Comparison of ENCODE assay signal across 26 cellular contexts in the genomic region with DNA sequence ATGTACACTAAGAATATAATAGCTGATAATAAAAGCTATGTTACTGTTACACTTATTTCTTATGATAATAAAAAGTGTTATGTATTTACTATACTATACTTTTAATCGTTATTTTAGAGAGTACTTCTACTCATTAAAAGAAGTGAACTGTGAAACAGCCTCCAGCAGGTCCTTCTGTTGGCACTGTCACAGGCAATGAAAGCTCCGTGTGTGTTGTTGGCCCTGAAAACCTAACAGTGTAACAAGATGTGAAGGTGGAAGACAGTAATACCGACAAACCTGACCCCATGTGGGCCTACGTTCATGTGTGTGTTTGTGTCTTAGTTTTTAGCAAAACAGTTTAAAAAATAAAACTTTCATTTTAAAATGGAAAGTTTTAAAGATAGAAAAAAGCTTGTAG.
"Had no signal": no experiment of that assay in that cellular context is flagged by ENCODE, and none has a peak within 500 bp of the region (broad histone marks: within the 10 kb centered on the region; RNA-seq: fewer than 3 reads in every experiment).

No MANE protein-coding gene starts in this region.

- H3K9me3 ChIP-seq: left lung, lower lobe of right lung, right atrium auricular region, right lobe of liver, suprapubic skin, thoracic aorta, tibial artery, upper lobe of right lung, uterus had no signal

- H3K27ac Mint-ChIP-seq: stimulated activated memory B cell treated with anti-CD40 and anti-IgM and Interleukin-4, amounts not matched to agents 10 μg/mL and 1 μg/mL and 100 μg/mL, for 72 hours had no signal

- H3K9me3 Mint-ChIP-seq: immature natural killer cell; naive thymus-derived CD8-positive, alpha-beta T cell; stimulated activated memory B cell treated with anti-CD40 and anti-IgM and Interleukin-4, amounts not matched to agents 10 μg/mL and 1 μg/mL and 100 μg/mL, for 72 hours had no signal

- H3K4me3 ChIP-seq: left lung, lower lobe of right lung, right atrium auricular region, right lobe of liver, smooth muscle cell, suprapubic skin, thoracic aorta, tibial artery, upper lobe of right lung, uterus had no signal

- H3K27me3 Mint-ChIP-seq: naive thymus-derived CD8-positive, alpha-beta T cell; stimulated activated memory B cell treated with anti-CD40 and anti-IgM and Interleukin-4, amounts not matched to agents 10 μg/mL and 1 μg/mL and 100 μg/mL, for 72 hours had no signal

- H3K27ac ChIP-seq: left lung, lower lobe of right lung, parathyroid adenoma, right atrium auricular region, right lobe of liver, suprapubic skin, thoracic aorta, tibial artery, upper lobe of right lung, uterus had no signal

- DNase-seq: hypothalamus; immature natural killer cell; kidney; left colon; left lung; lower lobe of right lung; mammary epithelial cell; mesenchymal stem cell; naive thymus-derived CD8-positive, alpha-beta T cell; nucleus accumbens; right lobe of liver; stimulated activated CD4-positive, alpha-beta T cell treated with anti-CD3 and anti-CD28 coated beads, Interleukin-1b, Interleukin-23, amount 100 ng/mL, for 48 hours; stimulated activated CD4-positive, alpha-beta T cell treated with anti-CD3 and anti-CD28 coated beads, Interleukin-2, amount 100 ng/mL, for 48 hours; stimulated activated CD4-positive, alpha-beta T cell treated with anti-CD3 and anti-CD28 coated beads, Interleukin-4, amount 100 ng/mL, for 4 hours; stimulated activated CD8-positive, alpha-beta memory T cell treated with anti-CD3 and anti-CD28 coated beads, Interleukin-4, amount 100 ng/mL, for 48 hours; stimulated activated naive CD4-positive, alpha-beta T cell treated with Interleukin-2 at 50 U/mL for 16 hours; tibial artery; trophoblast cell; upper lobe of right lung; uterus had no signal

- ATAC-seq: left colon; left lung; lower lobe of right lung; naive thymus-derived CD8-positive, alpha-beta T cell; stimulated activated memory B cell treated with anti-CD40 and anti-IgM and Interleukin-4, amounts not matched to agents 10 μg/mL and 1 μg/mL and 100 μg/mL, for 72 hours; upper lobe of right lung had no signal

- H3K4me1 ChIP-seq: parathyroid adenoma, right lobe of liver, suprapubic skin, tibial artery had no signal

- H3K36me3 ChIP-seq: uterus had no signal

- H3K36me3 Mint-ChIP-seq: immature natural killer cell had no signal

- H3K4me3 Mint-ChIP-seq: immature natural killer cell; naive thymus-derived CD8-positive, alpha-beta T cell; stimulated activated memory B cell treated with anti-CD40 and anti-IgM and Interleukin-4, amounts not matched to agents 10 μg/mL and 1 μg/mL and 100 μg/mL, for 72 hours had no signal
